Comparison of ENCODE assay signal across 1 cellular context in the genomic region with DNA sequence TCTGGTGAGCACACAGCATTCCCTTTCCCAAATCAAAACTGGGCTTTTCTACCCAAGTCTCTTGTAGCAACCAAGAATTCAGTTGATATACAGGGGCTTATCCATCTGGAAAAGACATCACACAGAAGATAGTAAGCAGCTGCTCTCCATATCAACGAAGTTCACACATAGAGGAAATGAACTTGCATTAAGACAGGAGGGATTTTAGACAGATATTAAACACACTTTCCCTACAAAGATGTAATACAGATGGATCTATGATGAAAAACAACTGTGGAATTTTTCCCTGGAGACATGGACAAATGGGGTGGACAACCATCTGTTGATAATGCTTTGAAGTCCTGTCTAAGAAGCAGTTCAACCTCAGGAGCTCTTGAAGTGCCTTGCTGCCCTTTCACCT.
TF ChIP-seq lines count a peak whose summit lies in the region.

No MANE protein-coding gene starts in this region.

TF ChIP-seq in GM23338, 12 proteins besides CTCF, POLR2A, EP300 and RAD21 (continued from another document):
- TF ChIP-seq, protein P1, sequence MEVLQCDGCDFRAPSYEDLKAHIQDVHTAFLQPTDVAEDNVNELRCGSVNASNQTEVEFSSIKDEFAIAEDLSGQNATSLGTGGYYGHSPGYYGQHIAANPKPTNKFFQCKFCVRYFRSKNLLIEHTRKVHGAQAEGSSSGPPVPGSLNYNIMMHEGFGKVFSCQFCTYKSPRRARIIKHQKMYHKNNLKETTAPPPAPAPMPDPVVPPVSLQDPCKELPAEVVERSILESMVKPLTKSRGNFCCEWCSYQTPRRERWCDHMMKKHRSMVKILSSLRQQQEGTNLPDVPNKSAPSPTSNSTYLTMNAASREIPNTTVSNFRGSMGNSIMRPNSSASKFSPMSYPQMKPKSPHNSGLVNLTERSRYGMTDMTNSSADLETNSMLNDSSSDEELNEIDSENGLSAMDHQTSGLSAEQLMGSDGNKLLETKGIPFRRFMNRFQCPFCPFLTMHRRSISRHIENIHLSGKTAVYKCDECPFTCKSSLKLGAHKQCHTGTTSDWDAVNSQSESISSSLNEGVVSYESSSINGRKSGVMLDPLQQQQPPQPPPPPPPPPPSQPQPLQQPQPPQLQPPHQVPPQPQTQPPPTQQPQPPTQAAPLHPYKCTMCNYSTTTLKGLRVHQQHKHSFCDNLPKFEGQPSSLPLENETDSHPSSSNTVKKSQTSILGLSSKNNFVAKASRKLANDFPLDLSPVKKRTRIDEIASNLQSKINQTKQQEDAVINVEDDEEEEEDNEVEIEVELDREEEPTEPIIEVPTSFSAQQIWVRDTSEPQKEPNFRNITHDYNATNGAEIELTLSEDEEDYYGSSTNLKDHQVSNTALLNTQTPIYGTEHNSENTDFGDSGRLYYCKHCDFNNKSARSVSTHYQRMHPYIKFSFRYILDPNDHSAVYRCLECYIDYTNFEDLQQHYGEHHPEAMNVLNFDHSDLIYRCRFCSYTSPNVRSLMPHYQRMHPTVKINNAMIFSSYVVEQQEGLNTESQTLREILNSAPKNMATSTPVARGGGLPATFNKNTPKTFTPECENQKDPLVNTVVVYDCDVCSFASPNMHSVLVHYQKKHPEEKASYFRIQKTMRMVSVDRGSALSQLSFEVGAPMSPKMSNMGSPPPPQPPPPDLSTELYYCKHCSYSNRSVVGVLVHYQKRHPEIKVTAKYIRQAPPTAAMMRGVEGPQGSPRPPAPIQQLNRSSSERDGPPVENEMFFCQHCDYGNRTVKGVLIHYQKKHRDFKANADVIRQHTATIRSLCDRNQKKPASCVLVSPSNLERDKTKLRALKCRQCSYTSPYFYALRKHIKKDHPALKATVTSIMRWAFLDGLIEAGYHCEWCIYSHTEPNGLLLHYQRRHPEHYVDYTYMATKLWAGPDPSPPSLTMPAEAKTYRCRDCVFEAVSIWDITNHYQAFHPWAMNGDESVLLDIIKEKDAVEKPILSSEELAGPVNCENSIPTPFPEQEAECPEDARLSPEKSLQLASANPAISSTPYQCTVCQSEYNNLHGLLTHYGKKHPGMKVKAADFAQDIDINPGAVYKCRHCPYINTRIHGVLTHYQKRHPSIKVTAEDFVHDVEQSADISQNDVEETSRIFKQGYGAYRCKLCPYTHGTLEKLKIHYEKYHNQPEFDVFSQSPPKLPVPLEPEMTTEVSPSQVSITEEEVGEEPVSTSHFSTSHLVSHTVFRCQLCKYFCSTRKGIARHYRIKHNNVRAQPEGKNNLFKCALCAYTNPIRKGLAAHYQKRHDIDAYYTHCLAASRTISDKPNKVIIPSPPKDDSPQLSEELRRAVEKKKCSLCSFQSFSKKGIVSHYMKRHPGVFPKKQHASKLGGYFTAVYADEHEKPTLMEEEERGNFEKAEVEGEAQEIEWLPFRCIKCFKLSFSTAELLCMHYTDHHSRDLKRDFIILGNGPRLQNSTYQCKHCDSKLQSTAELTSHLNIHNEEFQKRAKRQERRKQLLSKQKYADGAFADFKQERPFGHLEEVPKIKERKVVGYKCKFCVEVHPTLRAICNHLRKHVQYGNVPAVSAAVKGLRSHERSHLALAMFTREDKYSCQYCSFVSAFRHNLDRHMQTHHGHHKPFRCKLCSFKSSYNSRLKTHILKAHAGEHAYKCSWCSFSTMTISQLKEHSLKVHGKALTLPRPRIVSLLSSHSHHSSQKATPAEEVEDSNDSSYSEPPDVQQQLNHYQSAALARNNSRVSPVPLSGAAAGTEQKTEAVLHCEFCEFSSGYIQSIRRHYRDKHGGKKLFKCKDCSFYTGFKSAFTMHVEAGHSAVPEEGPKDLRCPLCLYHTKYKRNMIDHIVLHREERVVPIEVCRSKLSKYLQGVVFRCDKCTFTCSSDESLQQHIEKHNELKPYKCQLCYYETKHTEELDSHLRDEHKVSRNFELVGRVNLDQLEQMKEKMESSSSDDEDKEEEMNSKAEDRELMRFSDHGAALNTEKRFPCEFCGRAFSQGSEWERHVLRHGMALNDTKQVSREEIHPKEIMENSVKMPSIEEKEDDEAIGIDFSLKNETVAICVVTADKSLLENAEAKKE (CRISPR knock-in tag; IDR thresholded peaks at IDR 0.05), result no peak
- TF ChIP-seq, protein P2, sequence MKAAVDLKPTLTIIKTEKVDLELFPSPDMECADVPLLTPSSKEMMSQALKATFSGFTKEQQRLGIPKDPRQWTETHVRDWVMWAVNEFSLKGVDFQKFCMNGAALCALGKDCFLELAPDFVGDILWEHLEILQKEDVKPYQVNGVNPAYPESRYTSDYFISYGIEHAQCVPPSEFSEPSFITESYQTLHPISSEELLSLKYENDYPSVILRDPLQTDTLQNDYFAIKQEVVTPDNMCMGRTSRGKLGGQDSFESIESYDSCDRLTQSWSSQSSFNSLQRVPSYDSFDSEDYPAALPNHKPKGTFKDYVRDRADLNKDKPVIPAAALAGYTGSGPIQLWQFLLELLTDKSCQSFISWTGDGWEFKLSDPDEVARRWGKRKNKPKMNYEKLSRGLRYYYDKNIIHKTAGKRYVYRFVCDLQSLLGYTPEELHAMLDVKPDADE (IDR thresholded peaks at IDR 0.05), result no peak
- TF ChIP-seq STAT1 (IDR thresholded peaks at IDR 0.05; ENCODE audit: unreplicated experiment) (no peak), JUNB (IDR thresholded peaks at IDR 0.05; ENCODE audit: unreplicated experiment) (no peak), POLR2AphosphoS5 (IDR thresholded peaks at IDR 0.05; ENCODE audit: low read depth) (no peak), ZNF331 (CRISPR knock-in tag; IDR thresholded peaks at IDR 0.05; ENCODE audit: low read depth) (no peak), NANOG (IDR thresholded peaks at IDR 0.05; ENCODE audit: borderline replicate concordance) (no peak)
